2 cellular contexts compared by ENCODE assay signal in the genomic region with DNA sequence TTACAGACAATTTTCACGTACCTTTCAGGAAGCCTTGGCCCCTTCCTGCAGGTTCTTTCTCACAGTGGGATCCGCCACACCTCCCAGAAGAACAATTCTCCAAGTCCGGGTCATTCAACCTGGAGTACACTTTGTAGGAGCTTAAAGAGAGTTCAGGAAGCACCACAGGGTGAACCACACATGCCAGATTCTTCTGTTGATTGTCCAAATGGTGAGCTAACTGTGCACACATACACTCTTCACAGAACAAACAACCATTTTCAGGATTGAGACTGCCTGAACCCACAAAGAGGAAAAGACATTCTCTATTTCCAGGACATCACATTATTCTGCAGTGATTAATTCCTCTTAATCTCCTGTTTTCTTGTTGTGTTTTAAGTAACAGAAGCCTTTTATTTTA.
A peak's percentile ranks its signal among the peaks of the same experiment; 100 is the strongest.
TF ChIP-seq lines count a peak whose summit lies in the region.

No MANE protein-coding gene starts in this region.

TF ChIP-seq in GM23338, 12 proteins besides CTCF, POLR2A, EP300 and RAD21 (continues in another document):
- TF ChIP-seq, protein P1, sequence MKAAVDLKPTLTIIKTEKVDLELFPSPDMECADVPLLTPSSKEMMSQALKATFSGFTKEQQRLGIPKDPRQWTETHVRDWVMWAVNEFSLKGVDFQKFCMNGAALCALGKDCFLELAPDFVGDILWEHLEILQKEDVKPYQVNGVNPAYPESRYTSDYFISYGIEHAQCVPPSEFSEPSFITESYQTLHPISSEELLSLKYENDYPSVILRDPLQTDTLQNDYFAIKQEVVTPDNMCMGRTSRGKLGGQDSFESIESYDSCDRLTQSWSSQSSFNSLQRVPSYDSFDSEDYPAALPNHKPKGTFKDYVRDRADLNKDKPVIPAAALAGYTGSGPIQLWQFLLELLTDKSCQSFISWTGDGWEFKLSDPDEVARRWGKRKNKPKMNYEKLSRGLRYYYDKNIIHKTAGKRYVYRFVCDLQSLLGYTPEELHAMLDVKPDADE (IDR thresholded peaks at IDR 0.05) = no peak
- TF ChIP-seq NANOG (IDR thresholded peaks at IDR 0.05; ENCODE audit: borderline replicate concordance) (no peak), EZH2 (IDR thresholded peaks at IDR 0.05; ENCODE audit: low read depth, unreplicated experiment) (no peak), CREB1 (CRISPR knock-in tag; IDR thresholded peaks at IDR 0.05; ENCODE audit: low read depth) (no peak), JUNB (IDR thresholded peaks at IDR 0.05; ENCODE audit: unreplicated experiment) (no peak), EZH2phosphoT487 (IDR thresholded peaks at IDR 0.05; ENCODE audit: unreplicated experiment) (no peak), ZNF331 (CRISPR knock-in tag; IDR thresholded peaks at IDR 0.05; ENCODE audit: low read depth) (no peak), STAT1 (IDR thresholded peaks at IDR 0.05; ENCODE audit: unreplicated experiment) (no peak), ZNF114 (CRISPR knock-in tag; IDR thresholded peaks at IDR 0.05) (no peak)
- TF ChIP-seq, protein P2, sequence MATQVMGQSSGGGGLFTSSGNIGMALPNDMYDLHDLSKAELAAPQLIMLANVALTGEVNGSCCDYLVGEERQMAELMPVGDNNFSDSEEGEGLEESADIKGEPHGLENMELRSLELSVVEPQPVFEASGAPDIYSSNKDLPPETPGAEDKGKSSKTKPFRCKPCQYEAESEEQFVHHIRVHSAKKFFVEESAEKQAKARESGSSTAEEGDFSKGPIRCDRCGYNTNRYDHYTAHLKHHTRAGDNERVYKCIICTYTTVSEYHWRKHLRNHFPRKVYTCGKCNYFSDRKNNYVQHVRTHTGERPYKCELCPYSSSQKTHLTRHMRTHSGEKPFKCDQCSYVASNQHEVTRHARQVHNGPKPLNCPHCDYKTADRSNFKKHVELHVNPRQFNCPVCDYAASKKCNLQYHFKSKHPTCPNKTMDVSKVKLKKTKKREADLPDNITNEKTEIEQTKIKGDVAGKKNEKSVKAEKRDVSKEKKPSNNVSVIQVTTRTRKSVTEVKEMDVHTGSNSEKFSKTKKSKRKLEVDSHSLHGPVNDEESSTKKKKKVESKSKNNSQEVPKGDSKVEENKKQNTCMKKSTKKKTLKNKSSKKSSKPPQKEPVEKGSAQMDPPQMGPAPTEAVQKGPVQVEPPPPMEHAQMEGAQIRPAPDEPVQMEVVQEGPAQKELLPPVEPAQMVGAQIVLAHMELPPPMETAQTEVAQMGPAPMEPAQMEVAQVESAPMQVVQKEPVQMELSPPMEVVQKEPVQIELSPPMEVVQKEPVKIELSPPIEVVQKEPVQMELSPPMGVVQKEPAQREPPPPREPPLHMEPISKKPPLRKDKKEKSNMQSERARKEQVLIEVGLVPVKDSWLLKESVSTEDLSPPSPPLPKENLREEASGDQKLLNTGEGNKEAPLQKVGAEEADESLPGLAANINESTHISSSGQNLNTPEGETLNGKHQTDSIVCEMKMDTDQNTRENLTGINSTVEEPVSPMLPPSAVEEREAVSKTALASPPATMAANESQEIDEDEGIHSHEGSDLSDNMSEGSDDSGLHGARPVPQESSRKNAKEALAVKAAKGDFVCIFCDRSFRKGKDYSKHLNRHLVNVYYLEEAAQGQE (IDR thresholded peaks at IDR 0.05; ENCODE audit: unreplicated experiment) = no peak

TF ChIP-seq in HepG2, 621 proteins besides CTCF, POLR2A, EP300 and RAD21 (continues in another document):
- TF ChIP-seq ZNF879 (CRISPR knock-in tag; IDR thresholded peaks at IDR 0.05) = no peak
- TF ChIP-seq, protein P3, sequence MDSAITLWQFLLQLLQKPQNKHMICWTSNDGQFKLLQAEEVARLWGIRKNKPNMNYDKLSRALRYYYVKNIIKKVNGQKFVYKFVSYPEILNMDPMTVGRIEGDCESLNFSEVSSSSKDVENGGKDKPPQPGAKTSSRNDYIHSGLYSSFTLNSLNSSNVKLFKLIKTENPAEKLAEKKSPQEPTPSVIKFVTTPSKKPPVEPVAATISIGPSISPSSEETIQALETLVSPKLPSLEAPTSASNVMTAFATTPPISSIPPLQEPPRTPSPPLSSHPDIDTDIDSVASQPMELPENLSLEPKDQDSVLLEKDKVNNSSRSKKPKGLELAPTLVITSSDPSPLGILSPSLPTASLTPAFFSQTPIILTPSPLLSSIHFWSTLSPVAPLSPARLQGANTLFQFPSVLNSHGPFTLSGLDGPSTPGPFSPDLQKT (CRISPR knock-in tag; IDR thresholded peaks at IDR 0.05; ENCODE audit: borderline replicate concordance) = no peak
- TF ChIP-seq ZNF296 (CRISPR knock-in tag; conservative IDR thresholded peaks at IDR 0.05) = no peak
- no peak for TF ChIP-seq ZNF30 (CRISPR knock-in tag; IDR thresholded peaks at IDR 0.05)
- no peak for TF ChIP-seq FOXO1 (CRISPR knock-in tag; IDR thresholded peaks at IDR 0.05)
- TF ChIP-seq SALL1 (CRISPR knock-in tag; IDR thresholded peaks at IDR 0.05) = 0 out of 2 replicates have a peak, but pooled peaks have one; percentile 21
- no peak for TF ChIP-seq FOXA1 (IDR thresholded peaks at IDR 0.05)
- TF ChIP-seq FOXA1 (CRISPR knock-in tag; IDR thresholded peaks at IDR 0.05) = peak; percentile 72
- TF ChIP-seq, protein P4, sequence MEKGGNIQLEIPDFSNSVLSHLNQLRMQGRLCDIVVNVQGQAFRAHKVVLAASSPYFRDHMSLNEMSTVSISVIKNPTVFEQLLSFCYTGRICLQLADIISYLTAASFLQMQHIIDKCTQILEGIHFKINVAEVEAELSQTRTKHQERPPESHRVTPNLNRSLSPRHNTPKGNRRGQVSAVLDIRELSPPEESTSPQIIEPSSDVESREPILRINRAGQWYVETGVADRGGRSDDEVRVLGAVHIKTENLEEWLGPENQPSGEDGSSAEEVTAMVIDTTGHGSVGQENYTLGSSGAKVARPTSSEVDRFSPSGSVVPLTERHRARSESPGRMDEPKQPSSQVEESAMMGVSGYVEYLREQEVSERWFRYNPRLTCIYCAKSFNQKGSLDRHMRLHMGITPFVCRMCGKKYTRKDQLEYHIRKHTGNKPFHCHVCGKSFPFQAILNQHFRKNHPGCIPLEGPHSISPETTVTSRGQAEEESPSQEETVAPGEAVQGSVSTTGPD (CRISPR knock-in tag; IDR thresholded peaks at IDR 0.05) = peak; percentile 87
- no peak for TF ChIP-seq ZNF550 (CRISPR knock-in tag; IDR thresholded peaks at IDR 0.05; ENCODE audit: borderline replicate concordance)
- no peak for TF ChIP-seq ZFYVE20 (CRISPR knock-in tag; IDR thresholded peaks at IDR 0.05; ENCODE audit: borderline replicate concordance, low read depth)
- no peak for TF ChIP-seq TBL1XR1 (IDR thresholded peaks at IDR 0.05; ENCODE audit: borderline replicate concordance, low read length, partially characterized antibody)
- TF ChIP-seq ZNF12 (CRISPR knock-in tag; IDR thresholded peaks at IDR 0.05) = peak; percentile 83
- TF ChIP-seq, protein P5, sequence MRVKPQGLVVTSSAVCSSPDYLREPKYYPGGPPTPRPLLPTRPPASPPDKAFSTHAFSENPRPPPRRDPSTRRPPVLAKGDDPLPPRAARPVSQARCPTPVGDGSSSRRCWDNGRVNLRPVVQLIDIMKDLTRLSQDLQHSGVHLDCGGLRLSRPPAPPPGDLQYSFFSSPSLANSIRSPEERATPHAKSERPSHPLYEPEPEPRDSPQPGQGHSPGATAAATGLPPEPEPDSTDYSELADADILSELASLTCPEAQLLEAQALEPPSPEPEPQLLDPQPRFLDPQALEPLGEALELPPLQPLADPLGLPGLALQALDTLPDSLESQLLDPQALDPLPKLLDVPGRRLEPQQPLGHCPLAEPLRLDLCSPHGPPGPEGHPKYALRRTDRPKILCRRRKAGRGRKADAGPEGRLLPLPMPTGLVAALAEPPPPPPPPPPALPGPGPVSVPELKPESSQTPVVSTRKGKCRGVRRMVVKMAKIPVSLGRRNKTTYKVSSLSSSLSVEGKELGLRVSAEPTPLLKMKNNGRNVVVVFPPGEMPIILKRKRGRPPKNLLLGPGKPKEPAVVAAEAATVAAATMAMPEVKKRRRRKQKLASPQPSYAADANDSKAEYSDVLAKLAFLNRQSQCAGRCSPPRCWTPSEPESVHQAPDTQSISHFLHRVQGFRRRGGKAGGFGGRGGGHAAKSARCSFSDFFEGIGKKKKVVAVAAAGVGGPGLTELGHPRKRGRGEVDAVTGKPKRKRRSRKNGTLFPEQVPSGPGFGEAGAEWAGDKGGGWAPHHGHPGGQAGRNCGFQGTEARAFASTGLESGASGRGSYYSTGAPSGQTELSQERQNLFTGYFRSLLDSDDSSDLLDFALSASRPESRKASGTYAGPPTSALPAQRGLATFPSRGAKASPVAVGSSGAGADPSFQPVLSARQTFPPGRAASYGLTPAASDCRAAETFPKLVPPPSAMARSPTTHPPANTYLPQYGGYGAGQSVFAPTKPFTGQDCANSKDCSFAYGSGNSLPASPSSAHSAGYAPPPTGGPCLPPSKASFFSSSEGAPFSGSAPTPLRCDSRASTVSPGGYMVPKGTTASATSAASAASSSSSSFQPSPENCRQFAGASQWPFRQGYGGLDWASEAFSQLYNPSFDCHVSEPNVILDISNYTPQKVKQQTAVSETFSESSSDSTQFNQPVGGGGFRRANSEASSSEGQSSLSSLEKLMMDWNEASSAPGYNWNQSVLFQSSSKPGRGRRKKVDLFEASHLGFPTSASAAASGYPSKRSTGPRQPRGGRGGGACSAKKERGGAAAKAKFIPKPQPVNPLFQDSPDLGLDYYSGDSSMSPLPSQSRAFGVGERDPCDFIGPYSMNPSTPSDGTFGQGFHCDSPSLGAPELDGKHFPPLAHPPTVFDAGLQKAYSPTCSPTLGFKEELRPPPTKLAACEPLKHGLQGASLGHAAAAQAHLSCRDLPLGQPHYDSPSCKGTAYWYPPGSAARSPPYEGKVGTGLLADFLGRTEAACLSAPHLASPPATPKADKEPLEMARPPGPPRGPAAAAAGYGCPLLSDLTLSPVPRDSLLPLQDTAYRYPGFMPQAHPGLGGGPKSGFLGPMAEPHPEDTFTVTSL (CRISPR knock-in tag; IDR thresholded peaks at IDR 0.05; ENCODE audit: borderline replicate concordance) = peak; percentile 41; the same call in 1 of the 2 replicates
- TF ChIP-seq ZNF619 (CRISPR knock-in tag; IDR thresholded peaks at IDR 0.05) = no peak
- no peak for TF ChIP-seq ZBTB42 (CRISPR knock-in tag; IDR thresholded peaks at IDR 0.05)
- TF ChIP-seq, protein P6, sequence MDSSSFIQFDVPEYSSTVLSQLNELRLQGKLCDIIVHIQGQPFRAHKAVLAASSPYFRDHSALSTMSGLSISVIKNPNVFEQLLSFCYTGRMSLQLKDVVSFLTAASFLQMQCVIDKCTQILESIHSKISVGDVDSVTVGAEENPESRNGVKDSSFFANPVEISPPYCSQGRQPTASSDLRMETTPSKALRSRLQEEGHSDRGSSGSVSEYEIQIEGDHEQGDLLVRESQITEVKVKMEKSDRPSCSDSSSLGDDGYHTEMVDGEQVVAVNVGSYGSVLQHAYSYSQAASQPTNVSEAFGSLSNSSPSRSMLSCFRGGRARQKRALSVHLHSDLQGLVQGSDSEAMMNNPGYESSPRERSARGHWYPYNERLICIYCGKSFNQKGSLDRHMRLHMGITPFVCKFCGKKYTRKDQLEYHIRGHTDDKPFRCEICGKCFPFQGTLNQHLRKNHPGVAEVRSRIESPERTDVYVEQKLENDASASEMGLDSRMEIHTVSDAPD (CRISPR knock-in tag; IDR thresholded peaks at IDR 0.05) = peak; percentile 77; the same call in 1 of the 2 replicates
- TF ChIP-seq ZNF292 (CRISPR knock-in tag; IDR thresholded peaks at IDR 0.05; ENCODE audit: borderline replicate concordance, low read depth) = 0 out of 2 replicates have a peak, but pooled peaks have one; percentile 39
- no peak for TF ChIP-seq BORCS8-MEF2B (CRISPR knock-in tag; IDR thresholded peaks at IDR 0.05)
- TF ChIP-seq ZNF264 (CRISPR knock-in tag; IDR thresholded peaks at IDR 0.05) = peak; percentile 77; the same call in 1 of the 2 replicates
- TF ChIP-seq ZNF331 (CRISPR knock-in tag; IDR thresholded peaks at IDR 0.05) = no peak
- TF ChIP-seq NFIB (CRISPR knock-in tag; IDR thresholded peaks at IDR 0.05; ENCODE audit: borderline replicate concordance) = no peak
- no peak for TF ChIP-seq SOX13 (IDR thresholded peaks at IDR 0.05)
- TF ChIP-seq SOX13 (CRISPR knock-in tag; conservative IDR thresholded peaks at IDR 0.05 in 1 of 2, IDR thresholded peaks at IDR 0.05 in 1 of 2) = peak in 1 of 2 experiments; percentile 49; a peak in 2 of 4 replicates
- no peak for TF ChIP-seq ZFP41 (CRISPR knock-in tag; IDR thresholded peaks at IDR 0.05; ENCODE audit: borderline replicate concordance)
- TF ChIP-seq, protein P7, sequence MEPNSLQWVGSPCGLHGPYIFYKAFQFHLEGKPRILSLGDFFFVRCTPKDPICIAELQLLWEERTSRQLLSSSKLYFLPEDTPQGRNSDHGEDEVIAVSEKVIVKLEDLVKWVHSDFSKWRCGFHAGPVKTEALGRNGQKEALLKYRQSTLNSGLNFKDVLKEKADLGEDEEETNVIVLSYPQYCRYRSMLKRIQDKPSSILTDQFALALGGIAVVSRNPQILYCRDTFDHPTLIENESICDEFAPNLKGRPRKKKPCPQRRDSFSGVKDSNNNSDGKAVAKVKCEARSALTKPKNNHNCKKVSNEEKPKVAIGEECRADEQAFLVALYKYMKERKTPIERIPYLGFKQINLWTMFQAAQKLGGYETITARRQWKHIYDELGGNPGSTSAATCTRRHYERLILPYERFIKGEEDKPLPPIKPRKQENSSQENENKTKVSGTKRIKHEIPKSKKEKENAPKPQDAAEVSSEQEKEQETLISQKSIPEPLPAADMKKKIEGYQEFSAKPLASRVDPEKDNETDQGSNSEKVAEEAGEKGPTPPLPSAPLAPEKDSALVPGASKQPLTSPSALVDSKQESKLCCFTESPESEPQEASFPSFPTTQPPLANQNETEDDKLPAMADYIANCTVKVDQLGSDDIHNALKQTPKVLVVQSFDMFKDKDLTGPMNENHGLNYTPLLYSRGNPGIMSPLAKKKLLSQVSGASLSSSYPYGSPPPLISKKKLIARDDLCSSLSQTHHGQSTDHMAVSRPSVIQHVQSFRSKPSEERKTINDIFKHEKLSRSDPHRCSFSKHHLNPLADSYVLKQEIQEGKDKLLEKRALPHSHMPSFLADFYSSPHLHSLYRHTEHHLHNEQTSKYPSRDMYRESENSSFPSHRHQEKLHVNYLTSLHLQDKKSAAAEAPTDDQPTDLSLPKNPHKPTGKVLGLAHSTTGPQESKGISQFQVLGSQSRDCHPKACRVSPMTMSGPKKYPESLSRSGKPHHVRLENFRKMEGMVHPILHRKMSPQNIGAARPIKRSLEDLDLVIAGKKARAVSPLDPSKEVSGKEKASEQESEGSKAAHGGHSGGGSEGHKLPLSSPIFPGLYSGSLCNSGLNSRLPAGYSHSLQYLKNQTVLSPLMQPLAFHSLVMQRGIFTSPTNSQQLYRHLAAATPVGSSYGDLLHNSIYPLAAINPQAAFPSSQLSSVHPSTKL (CRISPR knock-in tag; IDR thresholded peaks at IDR 0.05) = 0 out of 2 replicates have a peak, but pooled peaks have one; percentile 27
- TF ChIP-seq HOXD1 (CRISPR knock-in tag; IDR thresholded peaks at IDR 0.05) = no peak
